In genomic region chr6:36423101-36423824, GRCh38 we compare ENCODE assay signal across 8 cellular contexts. TPM values are rescaled to one million over a fixed set of nuclear protein-coding genes. Genes with fewer than 3 reads are reported as not detected.
DNase-seq lines count a peak whose midpoint lies in the region; ATAC-seq, FAIRE-seq and TF ChIP-seq lines count a peak whose summit lies in the region.

No MANE protein-coding gene starts in this region.

- no peaks in the 10 kb centered on the region for H3K27me3 Mint-ChIP-seq in mesothelial cell of epicardium (ENCODE audit: low read depth)

- peak; percentile 30 for TF ChIP-seq CTCF in mesothelial cell of epicardium (IDR thresholded peaks at IDR 0.05; ENCODE audit: unreplicated experiment)

- FAIRE-seq in endometrium (lab: Jason Lieb, UNC) = peak; percentile 90

- peak overlapping the region; percentile 77 for H3K9ac ChIP-seq in HUES6 (ENCODE audit: low read length)
- peak overlapping the region; percentile 74 for H3K9ac ChIP-seq in NT2/D1 (ENCODE audit: insufficient read length, low read depth)

- H3K4me1 ChIP-seq in HUES6 (ENCODE audit: control insufficient read depth, insufficient read depth, low read length) = peaks cover 6% of the 10 kb centered on the region
- no peaks in the 10 kb centered on the region for H3K4me1 ChIP-seq in NT2/D1 (ENCODE audit: insufficient read depth, insufficient read length)

- H3K9me3 ChIP-seq in HUES6 (ENCODE audit: control insufficient read depth, insufficient read depth, low read depth, low read length) = no peaks in the 10 kb centered on the region
- H3K9me3 ChIP-seq in NT2/D1 (ENCODE audit: insufficient read depth, low read length) = no peaks in the 10 kb centered on the region

- no peaks in the 10 kb centered on the region for H3K36me3 Mint-ChIP-seq in mesothelial cell of epicardium

- H3K27ac Mint-ChIP-seq in mesothelial cell of epicardium = peak overlapping the region; percentile 93

- H3K4me3 ChIP-seq in HUES6 (ENCODE audit: low read depth, low read length) (peak overlapping the region; percentile 84), NT2/D1 (ENCODE audit: insufficient read length, low read depth) (peak overlapping the region; percentile 50)

- H3K27ac ChIP-seq in HUES6 (ENCODE audit: low read depth, low read length) = no peak overlapping the region

- peaks cover 3% of the 10 kb centered on the region for H3K9me3 Mint-ChIP-seq in mesothelial cell of epicardium

- H3K27me3 ChIP-seq in HUES6 (ENCODE audit: control insufficient read depth, insufficient read depth, low read length) = no peaks in the 10 kb centered on the region
- H3K27me3 ChIP-seq in NT2/D1 (ENCODE audit: insufficient read depth, insufficient read length) = no peaks in the 10 kb centered on the region

- H3K36me3 ChIP-seq in HUES6 (ENCODE audit: control insufficient read depth, insufficient read depth, low read length) (no peaks in the 10 kb centered on the region), NT2/D1 (ENCODE audit: insufficient read depth, insufficient read length, low read length) (no peaks in the 10 kb centered on the region)

- peak; percentile 96 for ATAC-seq in GM21423 (IDR thresholded peaks at IDR 0.05; ENCODE audit: unreplicated experiment)

- peak; percentile 100 for DNase-seq in DMS 273 (lab: John Stamatoyannopoulos, UW; ENCODE audit: unreplicated experiment)
- peak; percentile 94 for DNase-seq in NT2/D1 (ENCODE audit: low read depth, low spot score)
- DNase-seq in activated CD8-positive, alpha-beta memory T cell treated with anti-CD3 and anti-CD28 coated beads, Interleukin-2, amount 50 U/mL, for 24 hours (ENCODE audit: extremely low read depth) = peak; percentile 97
- DNase-seq in mesothelial cell of epicardium (ENCODE audit: low spot score in 2 of 2, unreplicated experiment in 2 of 2) = peak; percentile 98 to 99
- peak; percentile 97 for DNase-seq in stimulated activated CD8-positive, alpha-beta memory T cell treated with anti-CD3 and anti-CD28 coated beads, Interleukin-15, amount 100 ng/mL, for 4 hours (ENCODE audit: low read depth in 2 of 2)

- H3K4me3 Mint-ChIP-seq in mesothelial cell of epicardium = peak overlapping the region; percentile 76

- peaks cover 20% of the 10 kb centered on the region for H3K4me1 Mint-ChIP-seq in mesothelial cell of epicardium

RNA-seq across cellular contexts. Expression of gene PXT1, which starts 19.4 kb away (rescaled TPM):
- 0.11 TPM in 1 of 3 replicates, not detected in the others for total RNA-seq in mesothelial cell of epicardium

RNA-seq across cellular contexts. Expression of gene KCTD20, which starts 19.5 kb away (rescaled TPM):
- 38.2 to 44.0 TPM (median 39.9 TPM) in 3 replicates for total RNA-seq in mesothelial cell of epicardium

RNA-seq across cellular contexts. Expression of gene ETV7, which starts 35.8 kb away (rescaled TPM):
- 0.38 to 0.47 TPM (median 0.45 TPM) in 3 replicates for total RNA-seq in mesothelial cell of epicardium
